ENCODE assay signal across 8 cellular contexts in genomic region chr16:57045694-57046381, GRCh38. TPM values are rescaled to one million over a fixed set of nuclear protein-coding genes. Genes with fewer than 3 reads are reported as not detected.
A peak's percentile ranks its signal among the peaks of the same experiment; 100 is the strongest.
DNase-seq lines count a peak whose midpoint lies in the region; ATAC-seq, FAIRE-seq and TF ChIP-seq lines count a peak whose summit lies in the region.

No MANE protein-coding gene starts in this region.

- H3K4me3 ChIP-seq in A673 (ENCODE audit: low read depth, low read length, poor library complexity, severe bottlenecking) = no peak overlapping the region

- peaks cover 7% of the 10 kb centered on the region for H3K4me1 Mint-ChIP-seq in chondrocyte (ENCODE audit: low read depth)
- peaks cover 75 to 92% of the 10 kb centered on the region in 2 donors for H3K4me1 Mint-ChIP-seq in stimulated activated naive B cell treated with anti-CD40 and anti-IgM and Interleukin-4, amounts not matched to agents 10 μg/mL and 1 μg/mL and 100 μg/mL, for 72 hours

- TF ChIP-seq CTCF in A673 (conservative IDR thresholded peaks at IDR 0.05; ENCODE audit: low read depth, low read length) (peak; percentile 43; the same call in 1 of the 2 replicates), chondrocyte (IDR thresholded peaks at IDR 0.05) (peak; percentile 81)

- no TSS peak for BruUV-seq in A673 (replicated peaks; lab: Mats Ljungman, UMichigan)

- no peaks in the 10 kb centered on the region for H3K4me1 ChIP-seq in A673 (ENCODE audit: insufficient read depth, low read length, poor library complexity, severe bottlenecking)

- H3K9me3 ChIP-seq in A673 (ENCODE audit: low read depth, low read length, poor library complexity, severe bottlenecking) = no peaks in the 10 kb centered on the region

- intact Hi-C loops in A673 (cut with micrococcal nuclease; ENCODE audit: unreplicated experiment) = no loop called here

- no peaks in the 10 kb centered on the region for H3K27me3 Mint-ChIP-seq in chondrocyte (ENCODE audit: low read depth)
- no peaks in the 10 kb centered on the region for H3K27me3 Mint-ChIP-seq in stimulated activated naive B cell treated with anti-CD40 and anti-IgM and Interleukin-4, amounts not matched to agents 10 μg/mL and 1 μg/mL and 100 μg/mL, for 72 hours

- no peaks in the 10 kb centered on the region for H3K27me3 ChIP-seq in A673 (replicated peaks; ENCODE audit: insufficient read depth, low read depth, low read length, poor library complexity)

- POLR2A ChIA-PET in A673 (lab: Charles Lee; ENCODE audit: low non-redundant PET) = no interaction called here

- peak; percentile 32; the same call in 1 of the 2 replicates for TF ChIP-seq POLR2A in Raji (IDR thresholded peaks at IDR 0.05; ENCODE audit: insufficient read depth, low read depth, low read length)

- no peak overlapping the region for H3K4me3 Mint-ChIP-seq in chondrocyte (ENCODE audit: unreplicated experiment)
- peak overlapping the region; percentile 46 to 72 for H3K4me3 Mint-ChIP-seq in stimulated activated naive B cell treated with anti-CD40 and anti-IgM and Interleukin-4, amounts not matched to agents 10 μg/mL and 1 μg/mL and 100 μg/mL, for 72 hours

- peaks cover 4% of the 10 kb centered on the region for H3K36me3 Mint-ChIP-seq in chondrocyte (ENCODE audit: low read depth)
- H3K36me3 Mint-ChIP-seq in stimulated activated naive B cell treated with anti-CD40 and anti-IgM and Interleukin-4, amounts not matched to agents 10 μg/mL and 1 μg/mL and 100 μg/mL, for 72 hours = peaks cover 64 to 85% of the 10 kb centered on the region in 2 donors

- CTCF ChIA-PET in A673 (lab: Charles Lee) = no interaction called here

- no peak overlapping the region for H3K27ac Mint-ChIP-seq in chondrocyte (ENCODE audit: unreplicated experiment)
- peak overlapping the region; percentile 97 for H3K27ac Mint-ChIP-seq in stimulated activated naive B cell treated with anti-CD40 and anti-IgM and Interleukin-4, amounts not matched to agents 10 μg/mL and 1 μg/mL and 100 μg/mL, for 72 hours

- H3K9me3 Mint-ChIP-seq in chondrocyte (ENCODE audit: low read depth) = peaks cover 5% of the 10 kb centered on the region
- peaks cover 0 to 4% of the 10 kb centered on the region in 2 donors for H3K9me3 Mint-ChIP-seq in stimulated activated naive B cell treated with anti-CD40 and anti-IgM and Interleukin-4, amounts not matched to agents 10 μg/mL and 1 μg/mL and 100 μg/mL, for 72 hours

- FAIRE-seq in GM18507 (lab: Jason Lieb, UNC) = peak; percentile 95

- peak; percentile 31 for DNase-seq in A673 (ENCODE audit: low spot score)
- DNase-seq in GM18507 (ENCODE audit: extremely low spot score, insufficient read length, low read depth) = no peak
- DNase-seq in chondrocyte (ENCODE audit: low spot score) = no peak
- peak; percentile 41 for DNase-seq in kidney tubule cell (ENCODE audit: low spot score)
- peak; percentile 86 for DNase-seq in stimulated activated naive B cell treated with anti-CD40 and anti-IgM and Interleukin-4, amounts not matched to agents 10 μg/mL and 1 μg/mL and 100 μg/mL, for 72 hours
- no peak for DNase-seq in SKM-1 (lab: John Stamatoyannopoulos, UW; ENCODE audit: unreplicated experiment)

- no peak overlapping the region for H3K27ac ChIP-seq in A673 (ENCODE audit: low read depth, low read length, poor library complexity, severe bottlenecking)

- no peaks in the 10 kb centered on the region for H3K36me3 ChIP-seq in A673 (ENCODE audit: insufficient read depth, low read length, poor library complexity, severe bottlenecking)

- peak; percentile 38 to 40 for ATAC-seq in stimulated activated naive B cell treated with anti-CD40 and anti-IgM and Interleukin-4, amounts not matched to agents 10 μg/mL and 1 μg/mL and 100 μg/mL, for 72 hours (replicated peaks)
- no peak for ATAC-seq in HG02571 (IDR thresholded peaks at IDR 0.05; ENCODE audit: unreplicated experiment)

RNA-seq across cellular contexts. Expression of gene CPNE2, which starts 46.5 kb away (rescaled TPM):
- total RNA-seq in A673 (2021) (38.1 and 43.6 TPM in 2 replicates), chondrocyte (10.0 to 22.3 TPM (median 21.8 TPM) in 3 replicates)

RNA-seq across cellular contexts. Expression of gene NLRC5, which starts 56.5 kb away (rescaled TPM):
- total RNA-seq in A673 (2021) = 13.1 and 14.2 TPM in 2 replicates
- total RNA-seq in chondrocyte = 6.3 to 10.7 TPM (median 6.6 TPM) in 3 replicates

Comparison
In these comparisons a context has a peak if more than half of its experiments do, and no peak if none do; other contexts are left out.
1. DNase-seq: peak in A673 (single experiment), kidney tubule cell (single experiment) and stimulated activated naive B cell treated with anti-CD40 and anti-IgM and Interleukin-4, amounts not matched to agents 10 μg/mL and 1 μg/mL and 100 μg/mL, for 72 hours (single experiment); none in GM18507 (single experiment), chondrocyte (single experiment) and SKM-1 (single experiment).